26 cellular contexts compared by ENCODE assay signal in genomic region chrX:47585273-47585672, GRCh38. TPM values are rescaled to one million over a fixed set of nuclear protein-coding genes. Genes with fewer than 3 reads are reported as not detected.
DNase-seq lines count a peak whose midpoint lies in the region; ATAC-seq, FAIRE-seq and TF ChIP-seq lines count a peak whose summit lies in the region.
"Had no signal": no experiment of that assay in that cellular context is flagged by ENCODE, and none has a peak within 500 bp of the region (broad histone marks: within the 10 kb centered on the region; RNA-seq: fewer than 3 reads in every experiment).

No MANE protein-coding gene starts in this region.

- H3K9me3 ChIP-seq in astrocyte (ENCODE audit: insufficient read depth, low read depth, low read length): no peaks in the 10 kb centered on the region
- peaks cover 3% of the 10 kb centered on the region for H3K9me3 ChIP-seq in trophoblast cell (ENCODE audit: insufficient read depth, low read depth, low read length)
- H3K9me3 ChIP-seq: BLaER1 treated with 17β-estradiol and CSF1 and Interleukin-3, amounts not matched to agents 10 nM and 100 nM; body of pancreas; tibial nerve had no signal

- H3K27ac Mint-ChIP-seq in astrocyte (ENCODE audit: unreplicated experiment): no peak overlapping the region
- H3K27ac Mint-ChIP-seq: IgD-negative memory B cell; stimulated activated effector memory CD8-positive, alpha-beta T cell treated with anti-CD3 and anti-CD28 coated beads, Interleukin-12 subunit alpha, Interleukin-12 subunit beta, amount 100 ng/mL, for 72 hours had no signal

- H3K27me3 Mint-ChIP-seq in astrocyte (ENCODE audit: low read depth, unreplicated experiment): no peaks in the 10 kb centered on the region
- H3K27me3 Mint-ChIP-seq: naive thymus-derived CD8-positive, alpha-beta T cell had no signal

- H3K4ac ChIP-seq in trophoblast cell (ENCODE audit: low read depth, low read length): no peak overlapping the region

- DNase-seq in H7: peak; percentile 57
- DNase-seq in astrocyte (ENCODE audit: low read depth): no peak
- DNase-seq in fibroblast of pulmonary artery (ENCODE audit: low read depth): peak; percentile 44
- DNase-seq in trophoblast cell: no peak
- no peak for DNase-seq in iPS-NIHi11 (ENCODE audit: low spot score)
- no peak for DNase-seq in SKM-1 (lab: John Stamatoyannopoulos, UW; ENCODE audit: unreplicated experiment)
- DNase-seq: activated CD4-positive, alpha-beta T cell treated with anti-CD3 and anti-CD28 coated beads, Interleukin-2, amount 50 U/mL, for 1 hour; activated CD4-positive, CD25-positive, alpha-beta regulatory T cell; activated T-cell treated with anti-CD3 and anti-CD28 coated beads, Interleukin-2, amount 50 U/mL, for 48 hours; body of pancreas; effector CD8-positive, alpha-beta T cell; glutamatergic neuron; kidney glomerular epithelial cell; naive thymus-derived CD8-positive, alpha-beta T cell; NCI-H1105; NCI-H187 treated with DMSO at 0.1 percent for 48 hours; NCI-H2171 treated with DMSO at 0.1 percent for 48 hours; NCI-H510A had no signal

- no peak overlapping the region for H4K91ac ChIP-seq in trophoblast cell (ENCODE audit: low read depth, low read length)

- H2AFZ ChIP-seq in astrocyte (ENCODE audit: low read depth, low read length) (no peak overlapping the region), trophoblast cell (ENCODE audit: insufficient read depth, low read length, poor library complexity) (no peak overlapping the region)

- H3K79me2 ChIP-seq in astrocyte (ENCODE audit: insufficient read depth, low read length) (peaks cover 29% of the 10 kb centered on the region), trophoblast cell (ENCODE audit: control insufficient read depth, insufficient read depth, low read length, poor library complexity) (peaks cover 2% of the 10 kb centered on the region)

- H3K9me3 Mint-ChIP-seq in astrocyte (ENCODE audit: unreplicated experiment): no peaks in the 10 kb centered on the region
- H3K9me3 Mint-ChIP-seq: naive thymus-derived CD8-positive, alpha-beta T cell; stimulated activated effector memory CD8-positive, alpha-beta T cell treated with anti-CD3 and anti-CD28 coated beads, Interleukin-12 subunit alpha, Interleukin-12 subunit beta, amount 100 ng/mL, for 72 hours had no signal

- H2BK120ac ChIP-seq in trophoblast cell (ENCODE audit: insufficient read depth, low read length, poor library complexity): no peak overlapping the region

- peaks cover 12% of the 10 kb centered on the region for H3K4me1 Mint-ChIP-seq in astrocyte (ENCODE audit: low read depth, unreplicated experiment)

- ATAC-seq in GM21529 (IDR thresholded peaks at IDR 0.05; ENCODE audit: unreplicated experiment): no peak
- ATAC-seq: body of pancreas; HCT116; naive thymus-derived CD8-positive, alpha-beta T cell; stimulated activated effector memory CD8-positive, alpha-beta T cell treated with anti-CD3 and anti-CD28 coated beads, Interleukin-12 subunit alpha, Interleukin-12 subunit beta, amount 100 ng/mL, for 72 hours had no signal

- FAIRE-seq in astrocyte (lab: Jason Lieb, UNC): no peak

- no peaks in the 10 kb centered on the region for H3K36me3 ChIP-seq in H7 (replicated peaks; ENCODE audit: control insufficient read depth, insufficient read depth, low read length)
- no peaks in the 10 kb centered on the region for H3K36me3 ChIP-seq in astrocyte (ENCODE audit: insufficient read depth, low read length)
- peaks cover 10 to 11% of the 10 kb centered on the region in 2 experiments for H3K36me3 ChIP-seq in trophoblast cell (ENCODE audit: control insufficient read depth in 1 of 2, insufficient read depth in 2 of 2, low read length in 2 of 2)

- no peak overlapping the region for H4K8ac ChIP-seq in trophoblast cell (ENCODE audit: low read depth, low read length)

- H3K9ac ChIP-seq in astrocyte (ENCODE audit: low read length): peak overlapping the region; percentile 92
- no peak overlapping the region for H3K9ac ChIP-seq in trophoblast cell (ENCODE audit: low read length)

- peak overlapping the region; percentile 93 for H3K4me2 ChIP-seq in astrocyte (ENCODE audit: low read length)
- no peak overlapping the region for H3K4me2 ChIP-seq in trophoblast cell (ENCODE audit: low read length)

- peaks cover 6% of the 10 kb centered on the region for H3K79me1 ChIP-seq in trophoblast cell (ENCODE audit: low read length)

- H3K4me3 ChIP-seq in H7 (ENCODE audit: insufficient read depth, low read depth, low read length) (no peak overlapping the region), astrocyte (ENCODE audit: insufficient read depth, low read depth, low read length) (no peak overlapping the region), fibroblast of pulmonary artery (replicated peaks; ENCODE audit: low read depth, low read length) (peak overlapping the region; percentile 77), trophoblast cell (ENCODE audit: low read depth, low read length) (no peak overlapping the region)
- H3K4me3 ChIP-seq: body of pancreas, SK-N-MC, tibial nerve had no signal

- H4K20me1 ChIP-seq in astrocyte (ENCODE audit: insufficient read depth, low read length): peaks cover 37% of the 10 kb centered on the region

- peaks cover 24% of the 10 kb centered on the region for H3K4me1 ChIP-seq in astrocyte (ENCODE audit: insufficient read depth, low read length)
- peaks cover 3 to 4% of the 10 kb centered on the region in 2 experiments for H3K4me1 ChIP-seq in trophoblast cell (ENCODE audit: control insufficient read depth in 1 of 2, insufficient read depth in 2 of 2, low read length in 2 of 2)
- H3K4me1 ChIP-seq: body of pancreas had no signal

- peak overlapping the region; percentile 49 for H4K12ac ChIP-seq in trophoblast cell (ENCODE audit: low read depth, low read length)

- WGBS in trophoblast cell (ENCODE audit: extremely low coverage, insufficient coverage, insufficient read length): no CpG with 5 or more reads among the region's 16 CpGs

- no peak overlapping the region for H3K18ac ChIP-seq in trophoblast cell (ENCODE audit: low read length)

- no peak overlapping the region for H2BK5ac ChIP-seq in trophoblast cell (ENCODE audit: low read depth, low read length, poor library complexity)

- H3K4me3 Mint-ChIP-seq in astrocyte (ENCODE audit: unreplicated experiment): no peak overlapping the region
- H3K4me3 Mint-ChIP-seq: IgD-negative memory B cell; stimulated activated effector memory CD8-positive, alpha-beta T cell treated with anti-CD3 and anti-CD28 coated beads, Interleukin-12 subunit alpha, Interleukin-12 subunit beta, amount 100 ng/mL, for 72 hours had no signal

- H3K23ac ChIP-seq in trophoblast cell (ENCODE audit: low read length): no peak overlapping the region

- TF ChIP-seq CTCF in astrocyte (IDR thresholded peaks at IDR 0.05; ENCODE audit: insufficient read depth, low read depth, low read length): no peak
- no peak for TF ChIP-seq CTCF in fibroblast of pulmonary artery (IDR thresholded peaks at IDR 0.05; ENCODE audit: low read length, missing control alignments)

- H3K36me3 Mint-ChIP-seq in astrocyte (ENCODE audit: low read depth, unreplicated experiment): no peaks in the 10 kb centered on the region
- H3K36me3 Mint-ChIP-seq: IgD-negative memory B cell had no signal

- no peak overlapping the region for H2AK5ac ChIP-seq in trophoblast cell (ENCODE audit: low read length)

- H3K27ac ChIP-seq in astrocyte (ENCODE audit: low read depth, low read length) (no peak overlapping the region), trophoblast cell (ENCODE audit: low read depth, low read length) (no peak overlapping the region)
- H3K27ac ChIP-seq: BLaER1 treated with 17β-estradiol and CSF1 and Interleukin-3, amounts not matched to agents 10 nM and 100 nM; body of pancreas; SK-N-MC had no signal

- H2BK12ac ChIP-seq in trophoblast cell (ENCODE audit: low read length): no peak overlapping the region

- H3K27me3 ChIP-seq in H7 (ENCODE audit: control insufficient read depth, insufficient read depth, low read length) (no peaks in the 10 kb centered on the region), astrocyte (ENCODE audit: insufficient read depth, low read length) (no peaks in the 10 kb centered on the region), trophoblast cell (ENCODE audit: insufficient read depth, low read length) (no peaks in the 10 kb centered on the region)
- H3K27me3 ChIP-seq: body of pancreas, tibial nerve had no signal

- H3K14ac ChIP-seq in trophoblast cell (ENCODE audit: low read length): no peak overlapping the region

RNA-seq across cellular contexts. Expression of gene TIMP1, which starts 3.0 kb away (rescaled TPM):
- total RNA-seq in H7 (2014; rRNA removed; shearing (Covaris generic)): 59.6 and 66.1 TPM in 2 replicates
- 479 and 678 TPM in 2 replicates for total RNA-seq in astrocyte
- polyA plus RNA-seq in trophoblast cell (2013): 103 and 104 TPM in 2 replicates

RNA-seq across cellular contexts. Expression of gene ARAF, which starts 24.3 kb away (rescaled TPM):
- total RNA-seq in H7 (2014; rRNA removed; shearing (Covaris generic)): 34.4 and 38.2 TPM in 2 replicates
- total RNA-seq in astrocyte: 44.0 and 48.7 TPM in 2 replicates
- 38.1 and 39.8 TPM in 2 replicates for polyA plus RNA-seq in trophoblast cell (2013)

RNA-seq across cellular contexts. Expression of gene SYN1, which starts 34.4 kb away (rescaled TPM):
- total RNA-seq in H7 (2014; rRNA removed; shearing (Covaris generic)): 0.81 and 2.1 TPM in 2 replicates
- 1.6 and 2.2 TPM in 2 replicates for total RNA-seq in astrocyte
- polyA plus RNA-seq in trophoblast cell (2013): 5.7 and 6.4 TPM in 2 replicates
- total RNA-seq: pulmonary artery endothelial cell had no signal
- polyA plus RNA-seq: IgD-negative memory B cell had no signal

RNA-seq across cellular contexts. Expression of gene CFP, which starts 44.5 kb away (rescaled TPM):
- total RNA-seq in H7 (2014; rRNA removed; shearing (Covaris generic)): 5.5 and 6.0 TPM in 2 replicates
- total RNA-seq in astrocyte: 0.17 and 1.1 TPM in 2 replicates
- 0.49 and 0.67 TPM in 2 replicates for polyA plus RNA-seq in trophoblast cell (2013)

Comparison
In these comparisons a context has a peak if more than half of its experiments do, and no peak if none do; other contexts are left out.
1. DNase-seq: peak in H7 (single experiment) and fibroblast of pulmonary artery (single experiment); none in astrocyte (single experiment), trophoblast cell (0 of 2), iPS-NIHi11 (single experiment) and SKM-1 (single experiment).